Comparison of ENCODE assay signal across 13 cellular contexts in the genomic region with DNA sequence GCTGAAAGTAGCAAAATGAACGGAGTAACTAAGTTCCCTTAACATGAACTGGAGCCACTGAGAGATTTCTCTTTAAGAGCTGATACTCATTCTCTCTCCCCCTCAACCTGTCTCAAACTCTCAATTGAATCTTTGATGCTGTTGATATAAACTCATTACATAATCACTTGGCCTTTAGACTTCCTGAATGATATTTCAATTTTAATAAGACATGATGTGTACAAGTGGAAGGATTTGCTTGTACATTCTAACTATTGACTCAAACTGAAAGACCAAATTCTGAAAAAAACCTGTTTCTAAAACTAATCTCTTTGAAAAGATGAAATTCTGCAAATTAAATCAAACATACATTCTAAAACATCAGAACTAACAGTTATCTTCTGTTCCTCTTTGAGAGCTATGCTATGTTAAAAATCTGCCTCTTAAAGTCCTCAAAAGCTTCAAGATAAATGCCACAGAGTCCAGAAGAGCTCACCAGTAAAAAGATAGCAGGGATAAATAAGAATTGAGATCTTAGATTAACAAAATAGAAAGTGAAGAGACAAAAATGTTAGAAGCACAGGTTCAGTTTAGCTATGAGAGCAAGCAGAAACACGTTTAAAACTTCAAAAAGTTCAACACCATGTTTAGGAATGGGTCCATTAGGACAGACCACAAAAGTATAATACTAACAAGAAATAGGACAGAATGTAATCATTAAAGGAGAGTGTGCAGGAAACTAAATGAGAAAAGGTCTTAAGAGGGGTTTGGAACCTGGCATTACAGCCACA. TPM values are rescaled to one million over a fixed set of nuclear protein-coding genes. Genes with fewer than 3 reads are reported as not detected.
A peak's percentile ranks its signal among the peaks of the same experiment; 100 is the strongest.
DNase-seq lines count a peak whose midpoint lies in the region; ATAC-seq, FAIRE-seq and TF ChIP-seq lines count a peak whose summit lies in the region.
"Had no signal": no experiment of that assay in that cellular context is flagged by ENCODE, and none has a peak within 500 bp of the region (broad histone marks: within the 10 kb centered on the region; RNA-seq: fewer than 3 reads in every experiment).

No MANE protein-coding gene starts in this region.

- no peaks in the 10 kb centered on the region for H3K9me3 ChIP-seq in PC-9 (ENCODE audit: insufficient read depth, low read depth)
- H3K9me3 ChIP-seq: mucosa of descending colon had no signal

- ATAC-seq in GM19395 (IDR thresholded peaks at IDR 0.05; ENCODE audit: unreplicated experiment) (peak; percentile 46), HG03280 (IDR thresholded peaks at IDR 0.05; ENCODE audit: unreplicated experiment) (peak; percentile 18)
- ATAC-seq: mucosa of descending colon had no signal

- intact Hi-C loops in PC-9 (cut with micrococcal nuclease; ENCODE audit: unreplicated experiment) = no loop called here

- peak; percentile 14 for FAIRE-seq in colon (lab: Jason Lieb, UNC)

- peaks cover 17% of the 10 kb centered on the region; the same call in 1 of the 2 replicates for H3K79me2 ChIP-seq in PC-9 (ENCODE audit: low read depth)

- H3K36me3 ChIP-seq in GM06990 (ENCODE audit: control insufficient read depth, insufficient read depth, low read length) (peaks cover 1% of the 10 kb centered on the region), PC-9 (ENCODE audit: low read depth) (peaks cover 27% of the 10 kb centered on the region; the same call in 1 of the 2 replicates)

- H3F3A ChIP-seq in PC-9 (ENCODE audit: insufficient read depth, low read depth) = peaks cover 3% of the 10 kb centered on the region

- no peak overlapping the region for H2AFZ ChIP-seq in PC-9
- H2AFZ ChIP-seq: hepatocyte had no signal

- no peak overlapping the region for H3K27ac ChIP-seq in PC-9
- H3K27ac ChIP-seq: dorsolateral prefrontal cortex, hepatocyte had no signal

- no peaks in the 10 kb centered on the region for H3K4me1 ChIP-seq in PC-9 (replicated peaks; ENCODE audit: insufficient read depth)

- H3K27me3 ChIP-seq in GM06990 (replicated peaks; ENCODE audit: control insufficient read depth, insufficient read depth, low read length) (no peaks in the 10 kb centered on the region), PC-9 (ENCODE audit: insufficient read depth, low read depth) (no peaks in the 10 kb centered on the region)
- H3K27me3 ChIP-seq: dorsolateral prefrontal cortex, hepatocyte had no signal

- peaks cover 21% of the 10 kb centered on the region for H4K20me1 ChIP-seq in PC-9 (ENCODE audit: insufficient read depth)

- CTCF ChIA-PET in PC-9 (lab: Charles Lee) = no interaction called here

- TF ChIP-seq CTCF in GM06990 (IDR thresholded peaks at IDR 0.05; ENCODE audit: insufficient read depth, low read length, poor library complexity, severe bottlenecking) = no peak
- TF ChIP-seq CTCF in PC-9 (conservative IDR thresholded peaks at IDR 0.05) = no peak

- no peak overlapping the region for H3K4me2 ChIP-seq in PC-9
- H3K4me2 ChIP-seq: hepatocyte, smooth muscle cell had no signal

- H3K4me3 ChIP-seq in GM06990 (replicated peaks; ENCODE audit: low read depth, low read length) = no peak overlapping the region
- no peak overlapping the region for H3K4me3 ChIP-seq in PC-9
- H3K4me3 ChIP-seq: dorsolateral prefrontal cortex, hepatocyte, mucosa of descending colon, smooth muscle cell had no signal

- no peaks in the 10 kb centered on the region for H3K9me2 ChIP-seq in PC-9 (ENCODE audit: insufficient read depth)

- no TSS peak for BruUV-seq in PC-9 (replicated peaks; lab: Mats Ljungman, UMichigan)

- POLR2A ChIA-PET in PC-9 (lab: Charles Lee; ENCODE audit: unreplicated experiment) = interaction anchor here (0.9 kb wide), 1 partner anchor 34 kb away, joined by 6 read pairs; no protein-coding TSS in a partner anchor

- DNase-seq in GM06990 (ENCODE audit: extremely low read depth, insufficient read length) (peak; percentile 50), cerebellar cortex (ENCODE audit: low spot score) (no peak), PC-9 (no peak), NCI-H1436 (lab: John Stamatoyannopoulos, UW) (no peak), NCI-H2171 (lab: John Stamatoyannopoulos, UW) (no peak)
- DNase-seq: DMS79, dorsolateral prefrontal cortex, mucosa of descending colon had no signal

RNA-seq across cellular contexts. Expression of a gene that starts 46.1 kb away (rescaled TPM):
- 56.6 and 59.2 TPM in 2 replicates for total RNA-seq in PC-9 (2021)
